17 cellular contexts compared by ENCODE assay signal in the genomic region with DNA sequence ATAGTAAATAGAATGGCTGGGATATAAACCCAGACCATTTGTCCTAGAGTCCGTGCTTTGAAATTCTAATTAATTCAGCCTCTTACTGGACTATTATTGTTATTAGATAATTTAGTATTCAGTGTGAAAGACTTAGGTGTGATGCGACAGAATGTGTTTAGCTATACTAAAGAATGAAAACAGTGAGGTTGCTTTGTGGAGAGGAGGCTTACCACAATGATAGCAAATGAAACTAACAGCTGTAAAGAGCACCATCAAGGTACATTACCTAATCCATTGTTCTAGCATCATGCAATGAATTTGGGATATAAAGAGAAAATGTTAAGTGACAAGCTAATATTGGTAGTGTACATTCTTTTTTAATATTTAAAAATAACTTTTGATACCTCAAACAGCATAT.
A peak's percentile ranks its signal among the peaks of the same experiment; 100 is the strongest.
DNase-seq lines count a peak whose midpoint lies in the region; ATAC-seq and TF ChIP-seq lines count a peak whose summit lies in the region.
"Had no signal": no experiment of that assay in that cellular context is flagged by ENCODE, and none has a peak within 500 bp of the region (broad histone marks: within the 10 kb centered on the region; RNA-seq: fewer than 3 reads in every experiment).

No MANE protein-coding gene starts in this region.

- DNase-seq in germinal center (ENCODE audit: low spot score): no peak
- no peak for DNase-seq in WERI-Rb-1
- DNase-seq in activated CD8-positive, alpha-beta T cell treated with anti-CD3 and anti-CD28 coated beads, Interleukin-2, amount 10 ng/mL, durations not matched to agents 7 days and 5 days: no peak
- no peak for DNase-seq in activated CD4-positive, alpha-beta memory T cell treated with anti-CD3 and anti-CD28 coated beads for 36 hours
- DNase-seq: activated CD4-positive, alpha-beta T cell treated with anti-CD3 and anti-CD28 coated beads for 48 hours; activated gamma-delta T cell; DMS 273 treated with DMSO at 0.1 percent for 48 hours; gastrocnemius medialis; NCI-H2227 treated with DMSO at 0.1 percent for 48 hours; OCI-M1; stimulated activated CD4-positive, alpha-beta T cell treated with anti-CD3 and anti-CD28 coated beads, Interleukin-2, amount 100 ng/mL, for 24 hours had no signal

- no peak overlapping the region for H3K4me3 ChIP-seq in WERI-Rb-1 (ENCODE audit: low read depth, low read length)
- H3K4me3 ChIP-seq: gastrocnemius medialis had no signal

- H3K36me3 Mint-ChIP-seq in activated CD8-positive, alpha-beta T cell treated with anti-CD3 and anti-CD28 coated beads, Interleukin-2, amount 10 ng/mL, durations not matched to agents 7 days and 5 days (ENCODE audit: low read depth): no peaks in the 10 kb centered on the region
- no peaks in the 10 kb centered on the region for H3K36me3 Mint-ChIP-seq in activated CD4-positive, alpha-beta memory T cell treated with anti-CD3 and anti-CD28 coated beads for 36 hours
- H3K36me3 Mint-ChIP-seq: brain; stimulated activated effector memory CD8-positive, alpha-beta T cell treated with anti-CD3 and anti-CD28 coated beads, Interleukin-12 subunit alpha, Interleukin-12 subunit beta, amount 100 ng/mL, for 72 hours had no signal

- H3K27me3 ChIP-seq in WERI-Rb-1 (ENCODE audit: insufficient read depth, low read depth, severe bottlenecking): no peaks in the 10 kb centered on the region
- H3K27me3 ChIP-seq: gastrocnemius medialis had no signal

- H3K27me3 Mint-ChIP-seq in activated CD8-positive, alpha-beta T cell treated with anti-CD3 and anti-CD28 coated beads, Interleukin-2, amount 10 ng/mL, durations not matched to agents 7 days and 5 days (ENCODE audit: low read depth): no peaks in the 10 kb centered on the region
- no peaks in the 10 kb centered on the region for H3K27me3 Mint-ChIP-seq in activated CD4-positive, alpha-beta memory T cell treated with anti-CD3 and anti-CD28 coated beads for 36 hours
- H3K27me3 Mint-ChIP-seq: brain had no signal

- POLR2A ChIA-PET in activated CD8-positive, alpha-beta T cell treated with anti-CD3 and anti-CD28 coated beads, Interleukin-2, amount 10 ng/mL, durations not matched to agents 7 days and 5 days (lab: Charles Lee): no interaction called here
- POLR2A ChIA-PET in activated CD4-positive, alpha-beta memory T cell treated with anti-CD3 and anti-CD28 coated beads for 36 hours (lab: Charles Lee): no interaction called here

- no peak overlapping the region for H3K27ac Mint-ChIP-seq in activated CD8-positive, alpha-beta T cell treated with anti-CD3 and anti-CD28 coated beads, Interleukin-2, amount 10 ng/mL, durations not matched to agents 7 days and 5 days
- H3K27ac Mint-ChIP-seq in activated CD4-positive, alpha-beta memory T cell treated with anti-CD3 and anti-CD28 coated beads for 36 hours: no peak overlapping the region
- H3K27ac Mint-ChIP-seq: brain; stimulated activated effector memory CD8-positive, alpha-beta T cell treated with anti-CD3 and anti-CD28 coated beads, Interleukin-12 subunit alpha, Interleukin-12 subunit beta, amount 100 ng/mL, for 72 hours had no signal

- intact Hi-C loops in activated CD4-positive, alpha-beta memory T cell treated with anti-CD3 and anti-CD28 coated beads for 36 hours (cut with micrococcal nuclease): no loop called here

- ATAC-seq in GM18502 (IDR thresholded peaks at IDR 0.05; ENCODE audit: poor library complexity, unreplicated experiment) (peak; percentile 100), GM19463 (IDR thresholded peaks at IDR 0.05; ENCODE audit: unreplicated experiment) (peak; percentile 100), HG02852 (IDR thresholded peaks at IDR 0.05; ENCODE audit: unreplicated experiment) (peak; percentile 100), HG03378 (IDR thresholded peaks at IDR 0.05; ENCODE audit: unreplicated experiment) (peak; percentile 95)
- ATAC-seq in activated CD8-positive, alpha-beta T cell treated with anti-CD3 and anti-CD28 coated beads, Interleukin-2, amount 10 ng/mL, durations not matched to agents 7 days and 5 days: no peak
- ATAC-seq: gastrocnemius medialis; stimulated activated effector memory CD8-positive, alpha-beta T cell treated with anti-CD3 and anti-CD28 coated beads, Interleukin-12 subunit alpha, Interleukin-12 subunit beta, amount 100 ng/mL, for 72 hours had no signal

- no peaks in the 10 kb centered on the region for H3K9me3 Mint-ChIP-seq in activated CD8-positive, alpha-beta T cell treated with anti-CD3 and anti-CD28 coated beads, Interleukin-2, amount 10 ng/mL, durations not matched to agents 7 days and 5 days (ENCODE audit: insufficient read depth)
- no peaks in the 10 kb centered on the region for H3K9me3 Mint-ChIP-seq in activated CD4-positive, alpha-beta memory T cell treated with anti-CD3 and anti-CD28 coated beads for 36 hours
- H3K9me3 Mint-ChIP-seq: brain; stimulated activated effector memory CD8-positive, alpha-beta T cell treated with anti-CD3 and anti-CD28 coated beads, Interleukin-12 subunit alpha, Interleukin-12 subunit beta, amount 100 ng/mL, for 72 hours had no signal

- H3K4me1 Mint-ChIP-seq in activated CD8-positive, alpha-beta T cell treated with anti-CD3 and anti-CD28 coated beads, Interleukin-2, amount 10 ng/mL, durations not matched to agents 7 days and 5 days (ENCODE audit: low read depth): no peaks in the 10 kb centered on the region
- H3K4me1 Mint-ChIP-seq in activated CD4-positive, alpha-beta memory T cell treated with anti-CD3 and anti-CD28 coated beads for 36 hours (ENCODE audit: low read depth): no peaks in the 10 kb centered on the region
- H3K4me1 Mint-ChIP-seq: brain; stimulated activated effector memory CD8-positive, alpha-beta T cell treated with anti-CD3 and anti-CD28 coated beads, Interleukin-12 subunit alpha, Interleukin-12 subunit beta, amount 100 ng/mL, for 72 hours had no signal

- CTCF ChIA-PET in activated CD8-positive, alpha-beta T cell treated with anti-CD3 and anti-CD28 coated beads, Interleukin-2, amount 10 ng/mL, durations not matched to agents 7 days and 5 days (lab: Charles Lee): no interaction called here
- CTCF ChIA-PET in activated CD4-positive, alpha-beta memory T cell treated with anti-CD3 and anti-CD28 coated beads for 36 hours (lab: Charles Lee): no interaction called here

- no peak for TF ChIP-seq CTCF in WERI-Rb-1 (IDR thresholded peaks at IDR 0.05; ENCODE audit: low read depth, low read length)

- no peaks in the 10 kb centered on the region for H3K9me3 ChIP-seq in WERI-Rb-1 (ENCODE audit: severe bottlenecking)
- H3K9me3 ChIP-seq: gastrocnemius medialis had no signal

- no peak overlapping the region for H3K4me3 Mint-ChIP-seq in activated CD8-positive, alpha-beta T cell treated with anti-CD3 and anti-CD28 coated beads, Interleukin-2, amount 10 ng/mL, durations not matched to agents 7 days and 5 days
- H3K4me3 Mint-ChIP-seq in activated CD4-positive, alpha-beta memory T cell treated with anti-CD3 and anti-CD28 coated beads for 36 hours: no peak overlapping the region
- H3K4me3 Mint-ChIP-seq: brain; stimulated activated effector memory CD8-positive, alpha-beta T cell treated with anti-CD3 and anti-CD28 coated beads, Interleukin-12 subunit alpha, Interleukin-12 subunit beta, amount 100 ng/mL, for 72 hours had no signal

- H3K36me3 ChIP-seq in WERI-Rb-1: no peaks in the 10 kb centered on the region
- H3K36me3 ChIP-seq: gastrocnemius medialis had no signal

- H3K27ac ChIP-seq in WERI-Rb-1: no peak overlapping the region
- H3K27ac ChIP-seq: gastrocnemius medialis had no signal
